In the genomic region with DNA sequence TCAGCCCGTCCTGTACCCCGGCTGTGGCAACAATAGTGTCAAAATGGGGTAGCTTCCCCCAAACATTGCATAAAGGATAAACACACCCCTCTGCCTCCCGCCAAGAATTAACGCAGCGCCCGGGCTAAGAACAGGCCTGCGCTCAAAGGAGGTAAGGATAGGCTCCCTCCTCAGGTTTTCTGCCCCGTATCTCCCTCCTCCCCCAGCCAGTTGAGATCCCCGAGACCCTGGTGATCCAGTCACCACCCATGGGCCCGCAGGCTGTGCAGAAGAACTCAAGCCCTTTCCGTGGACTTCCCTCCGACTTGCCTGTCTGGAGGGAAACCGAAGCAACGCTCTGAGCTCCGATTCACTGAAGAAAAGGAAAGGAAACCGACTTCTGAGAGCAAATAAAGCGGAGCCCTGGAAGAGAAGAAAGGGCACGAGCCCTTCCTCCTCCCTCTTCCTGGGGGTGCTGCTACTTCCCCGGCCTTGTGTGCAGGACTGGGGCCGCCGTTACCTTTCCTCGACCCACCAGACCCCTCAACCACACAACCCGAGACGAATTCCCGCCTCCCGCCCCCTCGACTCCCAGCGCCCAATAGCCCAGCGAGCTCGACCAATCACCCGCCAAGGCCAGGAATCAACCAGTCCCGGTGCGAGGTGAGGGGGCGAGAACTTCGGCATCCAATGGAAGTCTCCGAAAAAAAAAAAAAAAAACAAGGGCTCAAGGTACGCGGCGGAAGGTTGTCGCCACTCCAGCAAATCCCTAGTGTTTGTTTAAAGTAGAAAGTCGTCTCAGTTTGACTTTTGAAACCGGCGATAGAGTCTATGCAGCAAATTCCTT, we compare ENCODE assay signal across 8 cellular contexts. TPM values are rescaled to one million over a fixed set of nuclear protein-coding genes. Genes with fewer than 3 reads are reported as not detected.
DNase-seq lines count a peak whose midpoint lies in the region; ATAC-seq and TF ChIP-seq lines count a peak whose summit lies in the region.

TSS of gene BRIP1 (minus strand) at position 554 of the 826 bp plus-strand sequence. CDS start 1,989 bp downstream, outside the sequence.

- peaks cover 2 to 7% of the 10 kb centered on the region in 2 donors for H3K4me1 ChIP-seq in mucosa of rectum (ENCODE audit: control insufficient read depth in 2 of 2, insufficient read depth in 2 of 2, low read length in 2 of 2)

- H3K27me3 ChIP-seq in mucosa of rectum (ENCODE audit: control insufficient read depth in 2 of 2, insufficient read depth in 2 of 2, low read length in 2 of 2) = no peaks in the 10 kb centered on the region

- TF ChIP-seq POLR2A in erythroblast (IDR thresholded peaks at IDR 0.05; ENCODE audit: low read length) = peak; percentile 93

- ATAC-seq in GM21576 (IDR thresholded peaks at IDR 0.05; ENCODE audit: unreplicated experiment) = peak; percentile 88

- no peaks in the 10 kb centered on the region for H3K27me3 Mint-ChIP-seq in IgD-negative memory B cell

- no peaks in the 10 kb centered on the region for H3K9me3 Mint-ChIP-seq in IgD-negative memory B cell

- peak within 1 kb of the TSS; percentile 75 to 87 for H3K9ac ChIP-seq in mucosa of rectum (ENCODE audit: low read depth in 1 of 2, low read length in 2 of 2)

- H3K4me3 ChIP-seq in mucosa of rectum (ENCODE audit: low read length in 2 of 2) = peak within 1 kb of the TSS; percentile 86 to 96

- DNase-seq in DMS114 treated with DMSO at 0.1 percent for 48 hours (lab: John Stamatoyannopoulos, UW; ENCODE audit: unreplicated experiment) = peak; percentile 91
- peak; percentile 96 for DNase-seq in OCI-M1 (lab: John Stamatoyannopoulos, UW)
- peak; percentile 78 for DNase-seq in activated T-cell treated with anti-CD3 and anti-CD28 coated beads for 1 hour (ENCODE audit: low read depth)
- peak; percentile 96 to 97 for DNase-seq in erythroblast (lab: John Stamatoyannopoulos, UW)
- DNase-seq in stimulated activated CD8-positive, alpha-beta memory T cell treated with anti-CD3 and anti-CD28 coated beads, Interleukin-4, amount 100 ng/mL, for 4 hours (ENCODE audit: low read depth in 2 of 2, low spot score in 1 of 2) = peak; percentile 69 to 73

- H3K27ac ChIP-seq in mucosa of rectum (ENCODE audit: low read depth in 2 of 2, low read length in 2 of 2) = peak within 1 kb of the TSS; percentile 83

- peak within 1 kb of the TSS; percentile 83 to 94 (median 91) for H3K27ac Mint-ChIP-seq in IgD-negative memory B cell

- no peaks in the 10 kb centered on the region for H3K36me3 Mint-ChIP-seq in IgD-negative memory B cell

- peaks cover 0 to 7% of the 10 kb centered on the region in 2 donors for H3K36me3 ChIP-seq in mucosa of rectum (ENCODE audit: control insufficient read depth in 2 of 2, insufficient read depth in 2 of 2, low read length in 2 of 2)

- peak within 1 kb of the TSS; percentile 93 to 100 (median 98) for H3K4me3 Mint-ChIP-seq in IgD-negative memory B cell

- H3K9me3 ChIP-seq in mucosa of rectum (ENCODE audit: control insufficient read depth in 2 of 2, low read length in 2 of 2) = no peaks in the 10 kb centered on the region

- H3K4me1 Mint-ChIP-seq in IgD-negative memory B cell = peaks cover 13 to 32% (median 25%) of the 10 kb centered on the region in 3 donors

RNA-seq across cellular contexts. Expression of gene BRIP1, which starts in this region (rescaled TPM):
- 2.7 TPM for polyA plus RNA-seq in IgD-negative memory B cell

Comparison
In these comparisons a context has a peak if more than half of its experiments do, and no peak if none do; other contexts are left out.
1. Peak in every context shown above with its lines: DNase-seq, ATAC-seq, H3K4me3 ChIP-seq and H3K27ac ChIP-seq.